Comparison of ENCODE assay signal across 10 cellular contexts in the genomic region with DNA sequence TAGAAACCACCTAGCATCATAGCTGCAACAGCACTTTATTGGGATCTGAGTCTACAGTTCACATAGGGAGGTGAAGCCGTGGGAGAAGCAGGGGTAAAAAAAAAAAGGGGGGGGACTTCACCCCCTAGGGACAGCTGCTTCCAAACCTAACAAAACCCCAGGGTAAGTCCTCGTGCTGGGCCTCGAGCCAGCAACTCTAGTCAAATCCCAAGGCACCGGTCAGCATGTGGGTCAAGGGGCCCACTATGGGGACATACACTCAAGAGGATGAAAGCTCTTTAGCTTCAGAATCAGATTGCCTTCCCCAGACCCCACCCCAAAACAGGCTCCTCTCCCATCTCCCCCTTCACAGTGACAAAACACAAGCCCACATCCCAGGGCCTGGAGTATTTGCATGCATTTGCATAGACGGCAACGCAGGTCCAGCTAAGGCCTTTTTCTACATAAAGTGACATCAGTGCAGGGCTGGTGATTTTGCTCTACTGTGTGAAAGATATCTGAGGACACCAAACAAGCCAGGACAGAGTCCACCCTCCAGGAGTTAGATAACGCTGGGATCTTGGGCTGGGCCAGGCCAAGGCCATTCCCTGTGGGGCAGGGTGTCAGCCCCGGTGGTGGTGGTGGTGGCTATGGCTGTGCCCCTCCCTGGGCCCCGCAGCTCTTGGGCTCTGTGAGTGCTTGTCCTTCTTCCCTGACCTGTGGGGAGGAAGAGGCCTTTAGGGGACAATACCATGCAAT. TPM values are rescaled to one million over a fixed set of nuclear protein-coding genes. Genes with fewer than 3 reads are reported as not detected.
DNase-seq lines count a peak whose midpoint lies in the region; ATAC-seq and TF ChIP-seq lines count a peak whose summit lies in the region.
"Had no signal": no experiment of that assay in that cellular context is flagged by ENCODE, and none has a peak within 500 bp of the region (broad histone marks: within the 10 kb centered on the region; RNA-seq: fewer than 3 reads in every experiment).

No MANE protein-coding gene starts in this region.

- WGBS in gastroesophageal sphincter (ENCODE audit: low coverage in 1 of 2), 2 donors = 21 to 40% methylated on average over 2 to 4 of the region's 9 CpGs

- no peaks in the 10 kb centered on the region for H3K27me3 ChIP-seq in gastroesophageal sphincter

- H3K9me3 ChIP-seq in HEK293 (ENCODE audit: control insufficient read depth, insufficient read depth, low read depth, low read length) = no peaks in the 10 kb centered on the region
- no peaks in the 10 kb centered on the region for H3K9me3 ChIP-seq in gastroesophageal sphincter

- no peak overlapping the region for H3K27ac ChIP-seq in HEK293 (ENCODE audit: extremely low read depth, low read depth, low read length)
- peak overlapping the region; percentile 46 for H3K27ac ChIP-seq in RWPE1
- peak overlapping the region in 3 of 4 donors; percentile 48 to 62 (median 56) for H3K27ac ChIP-seq in gastroesophageal sphincter
- peak overlapping the region in 13 of 21 experiments; percentile 6 to 99 (median 62) for H3K27ac ChIP-seq in skin epidermis

- TF ChIP-seq EP300 in gastroesophageal sphincter (IDR thresholded peaks at IDR 0.05) = no peak

- H3K4me1 ChIP-seq in HEK293 (ENCODE audit: control insufficient read depth, insufficient read depth, low read length) (no peaks in the 10 kb centered on the region), gastroesophageal sphincter (peaks cover 0 to 49% (median 5%) of the 10 kb centered on the region in 3 donors)

- ATAC-seq in gastroesophageal sphincter = no peak

- H3K4me3 ChIP-seq in HEK293 (ENCODE audit: low read depth, low read length) = no peak overlapping the region
- H3K4me3 ChIP-seq in gastroesophageal sphincter = no peak overlapping the region
- no peak overlapping the region for H3K4me3 ChIP-seq in skin epidermis

- intact Hi-C loops in posterior cingulate gyrus (cut with DNase I) = no loop called here

- H3K36me3 ChIP-seq in HEK293 (ENCODE audit: control insufficient read depth in 2 of 2, insufficient read depth in 1 of 2, low read length in 2 of 2) (peaks cover 0 to 20% of the 10 kb centered on the region in 2 experiments; a peak in 1 of 3 replicates), gastroesophageal sphincter (peaks cover 0 to 49% of the 10 kb centered on the region in 2 donors)

- POLR2A ChIA-PET in HEK293 (lab: Yijun Ruan, JAX) (no interaction called here), RWPE1 (lab: Yijun Ruan, JAX; ENCODE audit: low non-redundant PET) (no interaction called here)

- DNase-seq in RWPE1 (ENCODE audit: low spot score) = no peak
- DNase-seq in posterior cingulate gyrus = no peak
- DNase-seq in ureter (ENCODE audit: low spot score) = no peak
- DNase-seq in NCI-H524 treated with DMSO at 0.1 percent for 48 hours (lab: John Stamatoyannopoulos, UW) = no peak
- DNase-seq: activated T-cell treated with anti-CD3 and anti-CD28 coated beads for 4 hours, NCI-H187 treated with DMSO at 0.1 percent for 48 hours, SW 1271 had no signal

- CTCF ChIA-PET in HEK293 (lab: Yijun Ruan, JAX) = interaction anchor here (0.6 to 1.6 kb wide), 17 partner anchors 22 to 1822 kb away, joined by 3 to 7 read pairs (median 4); no protein-coding TSS in a partner anchor
- CTCF ChIA-PET in RWPE1 (lab: Yijun Ruan, JAX) = interaction anchor here (0.5 to 1.3 kb wide), 11 partner anchors 17 to 889 kb away, joined by 3 to 8 read pairs (median 4); a partner anchor contains a TSS

- no peak for TF ChIP-seq POLR2A in gastroesophageal sphincter (IDR thresholded peaks at IDR 0.05)

- no peak for TF ChIP-seq CTCF in HEK293 (tag by site-specific recombination; IDR thresholded peaks at IDR 0.05)
- no peak for TF ChIP-seq CTCF in RWPE1 (conservative IDR thresholded peaks at IDR 0.05; ENCODE audit: low read depth)
- no peak for TF ChIP-seq CTCF in gastroesophageal sphincter (IDR thresholded peaks at IDR 0.05)

TF ChIP-seq in HEK293, 187 proteins besides CTCF, POLR2A, EP300 and RAD21:
- no peak for TF ChIP-seq TCF7L2 (IDR thresholded peaks at IDR 0.05; ENCODE audit: borderline replicate concordance, low read depth, low read length)
- TF ChIP-seq, protein P1, sequence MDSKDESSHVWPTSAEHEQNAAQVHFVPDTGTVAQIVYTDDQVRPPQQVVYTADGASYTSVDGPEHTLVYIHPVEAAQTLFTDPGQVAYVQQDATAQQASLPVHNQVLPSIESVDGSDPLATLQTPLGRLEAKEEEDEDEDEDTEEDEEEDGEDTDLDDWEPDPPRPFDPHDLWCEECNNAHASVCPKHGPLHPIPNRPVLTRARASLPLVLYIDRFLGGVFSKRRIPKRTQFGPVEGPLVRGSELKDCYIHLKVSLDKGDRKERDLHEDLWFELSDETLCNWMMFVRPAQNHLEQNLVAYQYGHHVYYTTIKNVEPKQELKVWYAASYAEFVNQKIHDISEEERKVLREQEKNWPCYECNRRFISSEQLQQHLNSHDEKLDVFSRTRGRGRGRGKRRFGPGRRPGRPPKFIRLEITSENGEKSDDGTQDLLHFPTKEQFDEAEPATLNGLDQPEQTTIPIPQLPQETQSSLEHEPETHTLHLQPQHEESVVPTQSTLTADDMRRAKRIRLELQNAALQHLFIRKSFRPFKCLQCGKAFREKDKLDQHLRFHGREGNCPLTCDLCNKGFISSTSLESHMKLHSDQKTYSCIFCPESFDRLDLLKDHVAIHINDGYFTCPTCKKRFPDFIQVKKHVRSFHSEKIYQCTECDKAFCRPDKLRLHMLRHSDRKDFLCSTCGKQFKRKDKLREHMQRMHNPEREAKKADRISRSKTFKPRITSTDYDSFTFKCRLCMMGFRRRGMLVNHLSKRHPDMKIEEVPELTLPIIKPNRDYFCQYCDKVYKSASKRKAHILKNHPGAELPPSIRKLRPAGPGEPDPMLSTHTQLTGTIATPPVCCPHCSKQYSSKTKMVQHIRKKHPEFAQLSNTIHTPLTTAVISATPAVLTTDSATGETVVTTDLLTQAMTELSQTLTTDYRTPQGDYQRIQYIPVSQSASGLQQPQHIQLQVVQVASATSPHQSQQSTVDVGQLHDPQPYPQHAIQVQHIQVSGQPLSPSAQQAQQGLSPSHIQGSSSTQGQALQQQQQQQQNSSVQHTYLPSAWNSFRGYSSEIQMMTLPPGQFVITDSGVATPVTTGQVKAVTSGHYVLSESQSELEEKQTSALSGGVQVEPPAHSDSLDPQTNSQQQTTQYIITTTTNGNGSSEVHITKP (tag by site-specific recombination; IDR thresholded peaks at IDR 0.05) = peak; percentile 52; the same call in 1 of the 2 replicates
- no peak for TF ChIP-seq ZNF292 (tag by site-specific recombination; IDR thresholded peaks at IDR 0.05; ENCODE audit: borderline replicate concordance, low read depth)
- TF ChIP-seq, protein P2, sequence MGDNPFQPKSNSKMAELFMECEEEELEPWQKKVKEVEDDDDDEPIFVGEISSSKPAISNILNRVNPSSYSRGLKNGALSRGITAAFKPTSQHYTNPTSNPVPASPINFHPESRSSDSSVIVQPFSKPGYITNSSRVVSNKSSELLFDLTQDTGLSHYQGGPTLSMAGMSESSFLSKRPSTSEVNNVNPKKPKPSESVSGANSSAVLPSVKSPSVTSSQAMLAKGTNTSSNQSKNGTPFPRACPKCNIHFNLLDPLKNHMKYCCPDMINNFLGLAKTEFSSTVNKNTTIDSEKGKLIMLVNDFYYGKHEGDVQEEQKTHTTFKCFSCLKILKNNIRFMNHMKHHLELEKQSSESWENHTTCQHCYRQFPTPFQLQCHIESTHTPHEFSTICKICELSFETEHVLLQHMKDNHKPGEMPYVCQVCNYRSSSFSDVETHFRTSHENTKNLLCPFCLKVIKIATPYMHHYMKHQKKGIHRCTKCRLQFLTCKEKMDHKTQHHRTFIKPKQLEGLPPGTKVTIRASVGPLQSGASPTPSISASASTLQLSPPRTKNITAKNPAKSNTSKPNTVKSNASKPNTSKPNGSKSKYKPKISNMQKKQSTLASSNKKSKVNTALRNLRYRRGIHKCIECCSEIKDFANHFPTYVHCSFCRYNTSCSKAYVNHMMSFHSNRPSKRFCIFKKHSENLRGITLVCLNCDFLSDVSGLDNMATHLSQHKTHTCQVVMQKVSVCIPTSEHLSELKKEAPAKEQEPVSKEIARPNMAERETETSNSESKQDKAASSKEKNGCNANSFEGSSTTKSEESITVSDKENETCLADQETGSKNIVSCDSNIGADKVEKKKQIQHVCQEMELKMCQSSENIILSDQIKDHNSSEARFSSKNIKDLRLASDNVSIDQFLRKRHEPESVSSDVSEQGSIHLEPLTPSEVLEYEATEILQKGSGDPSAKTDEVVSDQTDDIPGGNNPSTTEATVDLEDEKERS (tag by site-specific recombination; IDR thresholded peaks at IDR 0.05) = no peak
- TF ChIP-seq EGR2 (tag by site-specific recombination; IDR thresholded peaks at IDR 0.05; ENCODE audit: low read depth) = no peak
- TF ChIP-seq GLI4 (tag by site-specific recombination; IDR thresholded peaks at IDR 0.05) = no peak
TF ChIP-seq in HEK293: peak in this region for 1.

RNA-seq across cellular contexts. Expression of a gene that starts 8.1 kb away (rescaled TPM):
- total RNA-seq in gastroesophageal sphincter = 10 to 100 TPM; 15.8 to 21.3 (median 18.2) TPM
- total RNA-seq in ureter = 41.8 TPM

RNA-seq across cellular contexts. Expression of a gene that starts 11.3 kb away (rescaled TPM):
- total RNA-seq in gastroesophageal sphincter (100 to 1,000 TPM; 205 to 371 (median 283) TPM), ureter (71.2 TPM)

RNA-seq across cellular contexts. Expression of a gene that starts 17.0 kb away (rescaled TPM):
- total RNA-seq in gastroesophageal sphincter (10 to 100 TPM; 19.1 to 40.1 (median 25.7) TPM), ureter (35.8 TPM)

RNA-seq across cellular contexts. Expression of a gene that starts 26.0 kb away (rescaled TPM):
- total RNA-seq in gastroesophageal sphincter (100 to 1,000 TPM in 1 of 4 donors, 10 to 100 TPM in 3; 69.1 to 104 (median 90.2) TPM), ureter (216 TPM)

RNA-seq across cellular contexts. Expression of a gene that starts 29.9 kb away (rescaled TPM):
- 10 to 100 TPM in 3 of 4 donors, 1 to 10 TPM in 1; 7.5 to 24.2 (median 17.6) TPM for total RNA-seq in gastroesophageal sphincter
- 24.8 TPM for total RNA-seq in ureter
